19 cellular contexts compared by ENCODE assay signal in genomic region chr3:192275741-192276355, GRCh38.
DNase-seq lines count a peak whose midpoint lies in the region; ATAC-seq, FAIRE-seq and TF ChIP-seq lines count a peak whose summit lies in the region.
"Had no signal": no experiment of that assay in that cellular context is flagged by ENCODE, and none has a peak within 500 bp of the region (broad histone marks: within the 10 kb centered on the region; RNA-seq: fewer than 3 reads in every experiment).

No MANE protein-coding gene starts in this region.

- H3K27me3 ChIP-seq in astrocyte (ENCODE audit: insufficient read depth, low read length): no peaks in the 10 kb centered on the region
- H3K27me3 ChIP-seq: SJCRH30 had no signal

- H3K4me1 ChIP-seq in astrocyte (ENCODE audit: insufficient read depth, low read length): no peaks in the 10 kb centered on the region

- H3K79me2 ChIP-seq in astrocyte (ENCODE audit: insufficient read depth, low read length): no peaks in the 10 kb centered on the region

- ATAC-seq in GM21423 (IDR thresholded peaks at IDR 0.05; ENCODE audit: unreplicated experiment): no peak
- ATAC-seq: HepG2 had no signal

- H4K20me1 ChIP-seq in astrocyte (ENCODE audit: insufficient read depth, low read length): no peaks in the 10 kb centered on the region

- H3K4me3 ChIP-seq in astrocyte (ENCODE audit: insufficient read depth, low read depth, low read length): no peak overlapping the region
- no peak overlapping the region for H3K4me3 ChIP-seq in fibroblast of mammary gland (ENCODE audit: control insufficient read depth, low read depth, low read length)
- H3K4me3 ChIP-seq: GM23248, SJCRH30 had no signal

- H3K9ac ChIP-seq in astrocyte (ENCODE audit: low read length): no peak overlapping the region
- H3K9ac ChIP-seq: GM23248 had no signal

- no peak overlapping the region for H2AFZ ChIP-seq in astrocyte (ENCODE audit: low read depth, low read length)
- H2AFZ ChIP-seq: GM23248 had no signal

- peak; percentile 4 for DNase-seq in A172 (ENCODE audit: low spot score)
- peak; percentile 32 for DNase-seq in HT1080 (ENCODE audit: low read depth)
- DNase-seq in astrocyte (ENCODE audit: low read depth): peak; percentile 55
- DNase-seq in fibroblast of mammary gland (ENCODE audit: low read depth): peak; percentile 13
- DNase-seq in activated naive CD4-positive, alpha-beta T cell treated with anti-CD3 and anti-CD28 coated beads for 36 hours: no peak
- DNase-seq in HFFc6: no peak
- no peak for DNase-seq in stimulated activated CD4-positive, alpha-beta T cell treated with anti-CD3 and anti-CD28 coated beads, Interleukin-4, amount 100 ng/mL, for 1 hour
- DNase-seq: 8988T, DMS53, GM23248, NCI-H187 treated with DMSO at 0.1 percent for 48 hours, NCI-H82, SJCRH30 had no signal

- H3K27ac Mint-ChIP-seq in astrocyte (ENCODE audit: unreplicated experiment) (no peak overlapping the region), HFFc6 (no peak overlapping the region)
- H3K27ac Mint-ChIP-seq in activated naive CD4-positive, alpha-beta T cell treated with anti-CD3 and anti-CD28 coated beads for 36 hours: no peak overlapping the region

- H3K27me3 Mint-ChIP-seq in astrocyte (ENCODE audit: low read depth, unreplicated experiment) (no peaks in the 10 kb centered on the region), HFFc6 (ENCODE audit: insufficient read depth) (no peaks in the 10 kb centered on the region)
- no peaks in the 10 kb centered on the region for H3K27me3 Mint-ChIP-seq in activated naive CD4-positive, alpha-beta T cell treated with anti-CD3 and anti-CD28 coated beads for 36 hours (ENCODE audit: low read depth)

- CTCF ChIA-PET in activated naive CD4-positive, alpha-beta T cell treated with anti-CD3 and anti-CD28 coated beads for 36 hours (lab: Charles Lee): interaction anchor here (0.6 kb wide), 1 partner anchor 127 kb away, joined by 4 read pairs; no protein-coding TSS in a partner anchor

- H3K4me2 ChIP-seq in astrocyte (ENCODE audit: low read length): no peak overlapping the region

- H3K36me3 Mint-ChIP-seq in astrocyte (ENCODE audit: low read depth, unreplicated experiment) (no peaks in the 10 kb centered on the region), HFFc6 (ENCODE audit: low read depth) (no peaks in the 10 kb centered on the region)
- no peaks in the 10 kb centered on the region for H3K36me3 Mint-ChIP-seq in activated naive CD4-positive, alpha-beta T cell treated with anti-CD3 and anti-CD28 coated beads for 36 hours (ENCODE audit: low read depth)

- intact Hi-C loops in activated naive CD4-positive, alpha-beta T cell treated with anti-CD3 and anti-CD28 coated beads for 36 hours (cut with micrococcal nuclease): no loop called here

- H3K4me1 Mint-ChIP-seq in astrocyte (ENCODE audit: low read depth, unreplicated experiment) (no peaks in the 10 kb centered on the region), HFFc6 (ENCODE audit: low read depth) (no peaks in the 10 kb centered on the region)
- H3K4me1 Mint-ChIP-seq in activated naive CD4-positive, alpha-beta T cell treated with anti-CD3 and anti-CD28 coated beads for 36 hours (ENCODE audit: low read depth): no peaks in the 10 kb centered on the region

- FAIRE-seq in astrocyte (lab: Jason Lieb, UNC): no peak
- FAIRE-seq: G401.6, GM12891, GM19239, HepG2 had no signal

- no peaks in the 10 kb centered on the region for H3K9me3 ChIP-seq in astrocyte (ENCODE audit: insufficient read depth, low read depth, low read length)
- H3K9me3 ChIP-seq: SJCRH30 had no signal

- H3K4me3 Mint-ChIP-seq in astrocyte (ENCODE audit: unreplicated experiment) (no peak overlapping the region), HFFc6 (no peak overlapping the region)
- H3K4me3 Mint-ChIP-seq in activated naive CD4-positive, alpha-beta T cell treated with anti-CD3 and anti-CD28 coated beads for 36 hours: no peak overlapping the region

- no peak for TF ChIP-seq CTCF in astrocyte (IDR thresholded peaks at IDR 0.05; ENCODE audit: insufficient read depth, low read depth, low read length)
- no peak for TF ChIP-seq CTCF in fibroblast of mammary gland (conservative IDR thresholded peaks at IDR 0.05; ENCODE audit: control insufficient read depth, insufficient read depth, low read depth, low read length)
- no peak for TF ChIP-seq CTCF in HFFc6 (IDR thresholded peaks at IDR 0.05)

- H3K9me3 Mint-ChIP-seq in astrocyte (ENCODE audit: unreplicated experiment): no peaks in the 10 kb centered on the region
- no peaks in the 10 kb centered on the region for H3K9me3 Mint-ChIP-seq in activated naive CD4-positive, alpha-beta T cell treated with anti-CD3 and anti-CD28 coated beads for 36 hours
- peaks cover 46% of the 10 kb centered on the region for H3K9me3 Mint-ChIP-seq in HFFc6

- H3K27ac ChIP-seq in astrocyte (ENCODE audit: low read depth, low read length): no peak overlapping the region
- H3K27ac ChIP-seq: C4-2B, GM23248, SJCRH30 had no signal

- no peaks in the 10 kb centered on the region for H3K36me3 ChIP-seq in astrocyte (ENCODE audit: insufficient read depth, low read length)
- H3K36me3 ChIP-seq: SJCRH30 had no signal

Comparison
In these comparisons a context has a peak if more than half of its experiments do, and no peak if none do; other contexts are left out.
1. DNase-seq: peak in A172 (single experiment), HT1080 (single experiment), astrocyte (single experiment) and fibroblast of mammary gland (single experiment); none in activated naive CD4-positive, alpha-beta T cell treated with anti-CD3 and anti-CD28 coated beads for 36 hours (single experiment), HFFc6 (single experiment) and stimulated activated CD4-positive, alpha-beta T cell treated with anti-CD3 and anti-CD28 coated beads, Interleukin-4, amount 100 ng/mL, for 1 hour (single experiment).